ENCODE assay signal across 26 cellular contexts in the genomic region with DNA sequence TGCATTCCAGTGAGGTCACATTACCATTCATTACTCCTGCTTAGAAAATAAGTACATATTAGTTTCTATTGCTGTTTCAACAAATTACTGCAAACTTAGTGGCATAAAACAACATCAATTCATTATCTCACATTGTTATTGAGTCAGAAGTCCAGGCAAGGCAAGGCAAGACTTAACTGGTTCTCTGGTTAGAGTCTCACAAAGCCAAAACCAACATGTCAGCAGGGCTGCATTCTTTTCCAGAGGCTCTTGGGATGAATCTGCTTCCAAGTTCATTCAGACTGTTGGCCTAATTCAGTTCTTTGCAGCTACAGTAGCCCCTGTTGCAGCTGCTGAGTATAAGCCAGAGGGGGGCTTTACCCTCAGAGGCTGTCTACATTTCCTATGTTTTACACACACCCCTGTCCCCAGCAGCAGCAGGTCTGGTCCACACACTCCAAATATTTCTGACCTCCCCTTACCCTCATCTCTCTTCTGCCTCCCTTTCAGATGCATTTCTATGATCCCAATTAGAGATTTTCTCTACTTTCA.
DNase-seq lines count a peak whose midpoint lies in the region; ATAC-seq and TF ChIP-seq lines count a peak whose summit lies in the region.
"Had no signal": no experiment of that assay in that cellular context is flagged by ENCODE, and none has a peak within 500 bp of the region (broad histone marks: within the 10 kb centered on the region; RNA-seq: fewer than 3 reads in every experiment).

No MANE protein-coding gene starts in this region.

- H2BK5ac ChIP-seq in IMR-90 (ENCODE audit: low read depth, low read length, poor library complexity, severe bottlenecking): no peak overlapping the region

- DNase-seq in IMR-90 (no peak), astrocyte of the hippocampus (ENCODE audit: low read depth, low spot score) (peak; percentile 81), fibroblast of pulmonary artery (ENCODE audit: low read depth) (peak; percentile 33), renal cortical epithelial cell (ENCODE audit: low read depth) (peak; percentile 40), GM20000 (ENCODE audit: low spot score) (no peak), inferior parietal cortex (ENCODE audit: extremely low spot score) (no peak), DMS79 treated with DMSO at 0.1 percent for 48 hours (lab: John Stamatoyannopoulos, UW) (no peak)
- DNase-seq: ACHN; activated CD4-positive, alpha-beta T cell treated with anti-CD3 and anti-CD28 coated beads for 1 hour; activated CD8-positive, alpha-beta memory T cell treated with anti-CD3 and anti-CD28 coated beads for 24 hours; activated T-cell treated with anti-CD3 and anti-CD28 coated beads, Interleukin-2, amount 50 U/mL, for 24 hours; amniotic stem cell; Caco-2; cerebellar nuclear complex; effector CD8-positive, alpha-beta T cell; EL; esophagus squamous epithelium; glutamatergic neuron; naive thymus-derived CD8-positive, alpha-beta T cell; NCI-H146; NCI-H526 treated with DMSO at 0.1 percent for 48 hours; upper lobe of right lung had no signal

- no peak overlapping the region for H2AK9ac ChIP-seq in IMR-90 (replicated peaks; ENCODE audit: low read depth, low read length, poor library complexity)

- no peak overlapping the region for H3K23ac ChIP-seq in IMR-90 (ENCODE audit: low read depth, low read length)

- no peaks in the 10 kb centered on the region for H3K9me1 ChIP-seq in IMR-90 (ENCODE audit: insufficient read depth, low read length)

- H4K91ac ChIP-seq in IMR-90 (ENCODE audit: insufficient read depth, low read depth, low read length): no peak overlapping the region

- no peak overlapping the region; a peak in 1 of 4 replicates for H4K8ac ChIP-seq in IMR-90 (ENCODE audit: low read depth in 2 of 2, low read length in 2 of 2)

- H2AK5ac ChIP-seq in IMR-90 (ENCODE audit: low read depth, low read length): no peak overlapping the region

- peak overlapping the region; percentile 3; the same call in 1 of the 2 replicates for H3K18ac ChIP-seq in IMR-90 (ENCODE audit: low read depth, low read length)

- no peaks in the 10 kb centered on the region for H3K79me1 ChIP-seq in IMR-90 (ENCODE audit: low read depth in 1 of 2, low read length in 2 of 2)

- H4K5ac ChIP-seq in IMR-90 (ENCODE audit: low read depth, low read length): no peak overlapping the region; the same call in 1 of the 2 replicates

- no peaks in the 10 kb centered on the region for H3K36me3 ChIP-seq in IMR-90 (ENCODE audit: control insufficient read depth, insufficient read depth, low read length)
- H3K36me3 ChIP-seq: BLaER1 treated with 17β-estradiol and CSF1 and Interleukin-3, amounts not matched to agents 10 nM and 100 nM; esophagus squamous epithelium; right lobe of liver; upper lobe of right lung had no signal

- H3K4ac ChIP-seq in IMR-90 (ENCODE audit: low read depth, low read length): peak overlapping the region; percentile 7; the same call in 1 of the 2 replicates

- peak overlapping the region; percentile 5 for H2BK120ac ChIP-seq in IMR-90 (ENCODE audit: low read depth, low read length)

- no peak overlapping the region for H3K27ac ChIP-seq in IMR-90 (ENCODE audit: insufficient read depth, low read length)
- H3K27ac ChIP-seq: BLaER1 treated with 17β-estradiol and CSF1 and Interleukin-3, amounts not matched to agents 10 nM and 100 nM; esophagus squamous epithelium; parathyroid adenoma; right lobe of liver; upper lobe of right lung had no signal

- CTCF ChIA-PET in IMR-90 (lab: Yijun Ruan, JAX): no interaction called here

- peak overlapping the region; percentile 39 for H2BK20ac ChIP-seq in IMR-90 (ENCODE audit: low read depth, low read length)

- no peaks in the 10 kb centered on the region for H3K9me3 ChIP-seq in IMR-90 (ENCODE audit: control insufficient read depth, insufficient read depth, low read length)
- H3K9me3 ChIP-seq: Caco-2, esophagus squamous epithelium, right lobe of liver, upper lobe of right lung had no signal

- no peak overlapping the region for H2BK15ac ChIP-seq in IMR-90 (ENCODE audit: low read depth, low read length)

- H3K56ac ChIP-seq in IMR-90 (ENCODE audit: extremely low read depth, insufficient read depth, low read length): no peak overlapping the region

- in situ Hi-C loops in IMR-90 (cut with MboI; ENCODE audit: low sequenced_read_pairs): no loop called here

- intact Hi-C loops in IMR-90 (cut with micrococcal nuclease): no loop called here

- H3K4me3 ChIP-seq in IMR-90 (ENCODE audit: insufficient read depth, low read depth, low read length) (no peak overlapping the region), fibroblast of pulmonary artery (replicated peaks; ENCODE audit: low read depth, low read length) (no peak overlapping the region)
- H3K4me3 ChIP-seq: BLaER1 treated with 17β-estradiol and CSF1 and Interleukin-3, amounts not matched to agents 10 nM and 100 nM; esophagus squamous epithelium; right lobe of liver; upper lobe of right lung had no signal

- H2AFZ ChIP-seq in IMR-90 (replicated peaks; ENCODE audit: low read length, poor library complexity): no peak overlapping the region
- H2AFZ ChIP-seq: parathyroid adenoma had no signal

- H3K4me1 ChIP-seq in IMR-90 (ENCODE audit: control insufficient read depth, insufficient read depth, low read length): no peaks in the 10 kb centered on the region; the same call in 1 of the 2 replicates
- H3K4me1 ChIP-seq: BLaER1 treated with 17β-estradiol and CSF1 and Interleukin-3, amounts not matched to agents 10 nM and 100 nM; esophagus squamous epithelium; parathyroid adenoma; right lobe of liver; upper lobe of right lung had no signal

- no peak for ATAC-seq in IMR-90 (ENCODE audit: low read depth)
- no peak for ATAC-seq in GM18519 (IDR thresholded peaks at IDR 0.05; ENCODE audit: low FRiP score, unreplicated experiment)
- ATAC-seq: naive thymus-derived CD8-positive, alpha-beta T cell; right lobe of liver; upper lobe of right lung had no signal

- TF ChIP-seq RAD21 in IMR-90 (IDR thresholded peaks at IDR 0.05; ENCODE audit: low read length): no peak

- dilution Hi-C loops in IMR-90 (cut with HindIII; ENCODE audit: low sequenced_read_pairs, unreplicated experiment): no loop called here

- no peaks in the 10 kb centered on the region for H4K20me1 ChIP-seq in IMR-90 (ENCODE audit: insufficient read depth, low read length)
- H4K20me1 ChIP-seq: BLaER1 treated with 17β-estradiol and CSF1 and Interleukin-3, amounts not matched to agents 10 nM and 100 nM had no signal

- H3K4me2 ChIP-seq in IMR-90 (ENCODE audit: low read depth, low read length): no peak overlapping the region
- H3K4me2 ChIP-seq: BLaER1 treated with 17β-estradiol and CSF1 and Interleukin-3, amounts not matched to agents 10 nM and 100 nM had no signal

- H3K27me3 ChIP-seq in IMR-90 (ENCODE audit: control insufficient read depth, insufficient read depth, low read length): no peaks in the 10 kb centered on the region
- H3K27me3 ChIP-seq: BLaER1 treated with 17β-estradiol and CSF1 and Interleukin-3, amounts not matched to agents 10 nM and 100 nM; esophagus squamous epithelium; right lobe of liver; upper lobe of right lung had no signal

- TF ChIP-seq CTCF in IMR-90 (conservative IDR thresholded peaks at IDR 0.05; ENCODE audit: low read depth, low read length) (no peak), fibroblast of pulmonary artery (IDR thresholded peaks at IDR 0.05; ENCODE audit: low read length, missing control alignments) (no peak), GM20000 (IDR thresholded peaks at IDR 0.05; ENCODE audit: extremely low read depth, missing control alignments) (no peak)

- BruUV-seq in IMR-90 (replicated peaks; lab: Mats Ljungman, UMichigan): no TSS peak

- H3K9ac ChIP-seq in IMR-90 (ENCODE audit: low read depth, low read length): no peak overlapping the region
- H3K9ac ChIP-seq: BLaER1 treated with 17β-estradiol and CSF1 and Interleukin-3, amounts not matched to agents 10 nM and 100 nM; parathyroid adenoma had no signal

- no peak for TF ChIP-seq POLR2A in IMR-90 (IDR thresholded peaks at IDR 0.05; ENCODE audit: low read depth, low read length)

- POLR2A ChIA-PET in IMR-90 (lab: Charles Lee; ENCODE audit: unreplicated experiment): no interaction called here

- H3K14ac ChIP-seq in IMR-90 (replicated peaks; ENCODE audit: low read depth, low read length): no peak overlapping the region

TF ChIP-seq in IMR-90, 13 proteins besides CTCF, POLR2A, EP300 and RAD21:
- TF ChIP-seq BHLHE40 (IDR thresholded peaks at IDR 0.05; ENCODE audit: low read depth, low read length) (no peak), RFX5 (IDR thresholded peaks at IDR 0.05; ENCODE audit: low read depth, low read length) (no peak), MAZ (IDR thresholded peaks at IDR 0.05; ENCODE audit: borderline replicate concordance, low read depth, low read length) (no peak), NFE2L2 (IDR thresholded peaks at IDR 0.05; ENCODE audit: low read depth, low read length) (no peak), RCOR1 (IDR thresholded peaks at IDR 0.05; ENCODE audit: insufficient replicate concordance, low read length) (no peak), CEBPB (IDR thresholded peaks at IDR 0.05; ENCODE audit: low read depth, low read length) (no peak)
- TF ChIP-seq, protein P1, sequence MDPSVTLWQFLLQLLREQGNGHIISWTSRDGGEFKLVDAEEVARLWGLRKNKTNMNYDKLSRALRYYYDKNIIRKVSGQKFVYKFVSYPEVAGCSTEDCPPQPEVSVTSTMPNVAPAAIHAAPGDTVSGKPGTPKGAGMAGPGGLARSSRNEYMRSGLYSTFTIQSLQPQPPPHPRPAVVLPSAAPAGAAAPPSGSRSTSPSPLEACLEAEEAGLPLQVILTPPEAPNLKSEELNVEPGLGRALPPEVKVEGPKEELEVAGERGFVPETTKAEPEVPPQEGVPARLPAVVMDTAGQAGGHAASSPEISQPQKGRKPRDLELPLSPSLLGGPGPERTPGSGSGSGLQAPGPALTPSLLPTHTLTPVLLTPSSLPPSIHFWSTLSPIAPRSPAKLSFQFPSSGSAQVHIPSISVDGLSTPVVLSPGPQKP (IDR thresholded peaks at IDR 0.05; ENCODE audit: borderline replicate concordance, low read depth, low read length): no peak

Comparison
In these comparisons a context has a peak if more than half of its experiments do, and no peak if none do; other contexts are left out.
1. DNase-seq: peak in astrocyte of the hippocampus (single experiment), fibroblast of pulmonary artery (single experiment) and renal cortical epithelial cell (single experiment); none in IMR-90 (single experiment), GM20000 (single experiment), inferior parietal cortex (single experiment) and DMS79 treated with DMSO at 0.1 percent for 48 hours (single experiment).